27 cellular contexts compared by ENCODE assay signal in the genomic region with DNA sequence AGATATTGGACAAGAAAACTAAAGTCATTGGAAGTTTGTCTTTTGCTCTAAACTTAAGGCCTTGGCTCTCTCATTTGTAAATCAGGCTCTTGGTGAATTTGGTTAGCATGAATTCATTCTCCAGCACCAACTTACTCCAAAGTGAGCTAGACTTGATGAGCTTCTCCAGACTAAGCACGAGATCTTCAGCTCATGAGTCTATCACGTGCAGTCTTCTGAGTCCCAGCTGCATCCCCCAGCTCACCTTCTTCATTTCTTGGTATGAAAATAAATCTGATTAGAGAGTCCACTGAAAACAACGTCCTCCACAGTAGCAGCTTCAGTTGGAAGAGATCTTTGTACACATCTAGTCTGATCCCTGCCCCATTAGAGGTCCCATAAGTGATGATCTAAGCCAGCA.
"Had no signal": no experiment of that assay in that cellular context is flagged by ENCODE, and none has a peak within 500 bp of the region (broad histone marks: within the 10 kb centered on the region; RNA-seq: fewer than 3 reads in every experiment).

No MANE protein-coding gene starts in this region.

- H3K4me1 ChIP-seq: esophagus muscularis mucosa, foreskin keratinocyte, gastroesophageal sphincter, heart left ventricle, psoas muscle, transverse colon, upper lobe of right lung had no signal

- H3K9me3 Mint-ChIP-seq: natural killer cell treated with Interleukin-12 subunit alpha and Interleukin-12 subunit beta and Interleukin-15 and Interleukin-18, amount 100 ng/mL, for 72 hours; stimulated activated naive B cell treated with anti-CD40 and anti-IgM and Interleukin-4, amounts not matched to agents 10 μg/mL and 1 μg/mL and 100 μg/mL, for 72 hours had no signal

- H3K27ac Mint-ChIP-seq: mesothelial cell of epicardium; naive B cell; natural killer cell treated with Interleukin-12 subunit alpha and Interleukin-12 subunit beta and Interleukin-15 and Interleukin-18, amount 100 ng/mL, for 72 hours; stimulated activated naive B cell treated with anti-CD40 and anti-IgM and Interleukin-4, amounts not matched to agents 10 μg/mL and 1 μg/mL and 100 μg/mL, for 72 hours; stimulated activated naive CD8-positive, alpha-beta T cell treated with anti-CD3 and anti-CD28 coated beads, Interleukin-15, Interleukin-2, amounts not matched to agents 100 ng/mL and 50 ng/mL, for 24 hours had no signal

- H3K27ac ChIP-seq: dorsolateral prefrontal cortex, esophagus muscularis mucosa, foreskin keratinocyte, gastroesophageal sphincter, heart left ventricle, neutrophil, psoas muscle, skin epidermis, thoracic aorta, transverse colon, upper lobe of right lung had no signal

- H3K36me3 Mint-ChIP-seq: naive B cell; natural killer cell treated with Interleukin-12 subunit alpha and Interleukin-12 subunit beta and Interleukin-15 and Interleukin-18, amount 100 ng/mL, for 72 hours; stimulated activated naive B cell treated with anti-CD40 and anti-IgM and Interleukin-4, amounts not matched to agents 10 μg/mL and 1 μg/mL and 100 μg/mL, for 72 hours had no signal

- H3K4me3 ChIP-seq: dorsolateral prefrontal cortex, esophagus muscularis mucosa, gastroesophageal sphincter, heart left ventricle, lung, mucosa of descending colon, psoas muscle, skin epidermis, spleen, thoracic aorta, transverse colon, upper lobe of right lung had no signal

- H3K4me3 Mint-ChIP-seq: memory B cell; mesothelial cell of epicardium; naive B cell; natural killer cell treated with Interleukin-12 subunit alpha and Interleukin-12 subunit beta and Interleukin-15 and Interleukin-18, amount 100 ng/mL, for 72 hours; neural crest cell; stimulated activated naive B cell treated with anti-CD40 and anti-IgM and Interleukin-4, amounts not matched to agents 10 μg/mL and 1 μg/mL and 100 μg/mL, for 72 hours; stimulated activated naive CD8-positive, alpha-beta T cell treated with anti-CD3 and anti-CD28 coated beads, Interleukin-15, Interleukin-2, amounts not matched to agents 100 ng/mL and 50 ng/mL, for 24 hours had no signal

- H3K4me1 Mint-ChIP-seq: mesothelial cell of epicardium; naive B cell; stimulated activated naive B cell treated with anti-CD40 and anti-IgM and Interleukin-4, amounts not matched to agents 10 μg/mL and 1 μg/mL and 100 μg/mL, for 72 hours had no signal

- H3K36me3 ChIP-seq: esophagus muscularis mucosa, gastroesophageal sphincter, heart left ventricle, neutrophil, spleen, thoracic aorta, transverse colon, upper lobe of right lung had no signal

- H3K27me3 ChIP-seq: dorsolateral prefrontal cortex, esophagus muscularis mucosa, gastroesophageal sphincter, neutrophil, spleen, transverse colon, upper lobe of right lung had no signal

- DNase-seq: cerebellar nuclear complex; effector CD4-positive, alpha-beta T cell; foreskin keratinocyte; hippocampal formation; mucosa of descending colon; naive B cell; psoas muscle; right cardiac atrium; stimulated activated CD4-positive, alpha-beta T cell treated with anti-CD3 and anti-CD28 coated beads, Interleukin-15, amount 100 ng/mL, for 24 hours; stimulated activated CD4-positive, alpha-beta T cell treated with anti-CD3 and anti-CD28 coated beads, Interleukin-2, amount 100 ng/mL, for 48 hours; stimulated activated naive B cell treated with anti-CD40 and anti-IgM and Interleukin-4, amounts not matched to agents 10 μg/mL and 1 μg/mL and 100 μg/mL, for 72 hours; transverse colon had no signal

- H3K9me3 ChIP-seq: esophagus muscularis mucosa, gastroesophageal sphincter, heart left ventricle, mucosa of descending colon, neutrophil, psoas muscle, thoracic aorta, transverse colon, upper lobe of right lung had no signal
